ENCODE assay signal across 27 cellular contexts in the genomic region with DNA sequence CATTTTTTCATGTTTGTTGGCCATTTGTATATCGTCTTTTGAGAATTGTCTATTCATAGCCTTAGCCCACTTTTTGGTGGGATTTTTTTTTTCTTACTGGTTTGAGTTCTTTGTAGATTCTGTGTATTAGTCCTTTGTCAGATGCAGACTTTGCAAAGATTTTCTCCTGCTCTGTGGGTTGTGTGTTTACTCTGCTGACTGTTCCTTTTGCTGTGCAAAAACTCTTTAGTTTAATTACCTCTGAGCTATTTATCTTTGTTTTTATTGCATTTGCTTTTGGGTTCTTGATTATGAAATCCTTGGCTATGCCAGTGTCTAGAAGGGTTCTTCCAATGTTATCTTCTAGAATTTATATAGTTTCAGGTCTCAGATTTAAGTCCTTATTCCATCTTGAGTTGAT.
"Had no signal": no experiment of that assay in that cellular context is flagged by ENCODE, and none has a peak within 500 bp of the region (broad histone marks: within the 10 kb centered on the region; RNA-seq: fewer than 3 reads in every experiment).

No MANE protein-coding gene starts in this region.

- H3K4me3 ChIP-seq: ascending aorta, cardiac muscle cell had no signal

- H3K27ac ChIP-seq: ascending aorta, cardiac muscle cell had no signal

- DNase-seq: activated B cell treated with CpG ODN at 0.5 μM for 24 hours; activated CD4-positive, alpha-beta memory T cell treated with anti-CD3 and anti-CD28 coated beads, Interleukin-2, amount 10 ng/mL, durations not matched to agents 7 days and 5 days; activated CD4-positive, alpha-beta T cell treated with anti-CD3 and anti-CD28 coated beads for 4 hours; activated CD4-positive, alpha-beta T cell treated with anti-CD3 and anti-CD28 coated beads, Interleukin-2, amount 10 ng/mL, durations not matched to agents 7 days and 5 days; activated CD4-positive, alpha-beta T cell treated with anti-CD3 and anti-CD28 coated beads, Interleukin-2, amount 50 U/mL, for 48 hours; activated CD4-positive, CD25-positive, alpha-beta regulatory T cell treated with anti-CD3 and anti-CD28 coated beads, Interleukin-2, amount 50 U/mL, for 72 hours; activated CD8-positive, alpha-beta memory T cell treated with anti-CD3 and anti-CD28 coated beads for 24 hours; activated CD8-positive, alpha-beta memory T cell treated with anti-CD3 and anti-CD28 coated beads, Interleukin-2, amount 10 ng/mL, durations not matched to agents 7 days and 5 days; activated CD8-positive, alpha-beta memory T cell treated with anti-CD3 and anti-CD28 coated beads, Interleukin-2, amount 50 U/mL, for 48 hours; activated CD8-positive, alpha-beta T cell treated with anti-CD3 and anti-CD28 coated beads, Interleukin-2, amount 10 ng/mL, durations not matched to agents 7 days and 5 days; activated effector memory CD4-positive, alpha-beta T cell treated with Interleukin-2 at 50 U/mL for 16 hours; activated gamma-delta T cell; activated naive CD4-positive, alpha-beta T cell treated with anti-CD3 and anti-CD28 coated beads, Interleukin-2, amount 10 ng/mL, durations not matched to agents 7 days and 5 days; activated naive CD4-positive, alpha-beta T cell treated with Interleukin-2 at 50 U/mL for 16 hours; activated naive CD8-positive, alpha-beta T cell treated with anti-CD3 and anti-CD28 coated beads, Interleukin-2, amount 10 ng/mL, durations not matched to agents 7 days and 5 days; activated naive CD8-positive, alpha-beta T cell treated with anti-CD3 and anti-CD28 coated beads, Interleukin-2, amount 50 U/mL, for 24 hours; activated T-cell treated with anti-CD3 and anti-CD28 coated beads, Interleukin-2, amount 50 U/mL, for 24 hours; activated T-cell treated with anti-CD3 and anti-CD28 coated beads, Interleukin-2, amount 50 U/mL, for 48 hours; amygdala; anterior cingulate cortex; caudate nucleus; cerebellar nuclear complex; T-helper 1 cell; T-helper 2 cell; T-helper 9 cell had no signal
